Comparison of ENCODE assay signal across 8 cellular contexts in the genomic region with DNA sequence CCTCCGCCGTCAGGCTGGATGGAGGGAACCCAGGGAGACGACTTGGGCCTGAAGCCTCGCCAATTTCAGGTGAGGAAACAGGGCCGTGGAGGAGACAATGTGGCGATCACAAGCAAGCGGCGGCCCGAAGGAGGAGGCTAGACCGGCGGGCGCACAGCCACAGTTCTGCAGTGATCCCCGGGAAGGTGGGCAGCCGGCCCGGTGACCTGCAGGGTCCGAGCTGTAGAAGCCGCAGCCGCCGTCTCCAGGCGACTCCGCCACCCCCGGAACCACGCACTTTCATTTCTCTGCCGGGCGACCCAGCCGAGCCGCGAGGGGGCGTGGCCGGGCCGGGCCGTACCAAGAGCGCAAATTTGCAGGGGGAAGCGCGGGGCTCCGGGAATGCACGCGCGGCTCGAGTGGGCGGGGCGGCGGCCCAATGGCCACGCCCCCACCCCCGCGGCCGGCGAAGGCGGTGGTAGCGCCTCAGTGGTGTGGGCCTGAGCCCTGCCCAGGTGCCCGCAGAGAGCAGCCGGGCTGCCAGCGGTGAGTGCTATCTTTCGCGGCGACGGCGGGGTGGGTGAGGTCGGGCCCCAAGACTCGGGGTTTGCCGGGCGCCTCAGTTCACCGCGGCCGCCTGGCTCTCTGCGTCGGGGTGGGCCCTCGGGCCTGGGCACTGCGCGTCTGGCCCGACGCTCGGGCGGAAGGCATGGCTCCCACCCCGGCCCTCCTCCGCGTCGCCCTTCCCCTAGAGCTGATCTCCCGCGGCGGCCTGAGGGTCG. TPM values are rescaled to one million over a fixed set of nuclear protein-coding genes. Genes with fewer than 3 reads are reported as not detected.
DNase-seq lines count a peak whose midpoint lies in the region; ATAC-seq and TF ChIP-seq lines count a peak whose summit lies in the region.

Gene POR (plus strand): TSS at position 501 of the 761 bp plus-strand sequence. CDS start 38,847 bp downstream, outside the sequence.

- peak; percentile 80 for ATAC-seq in GM19043 (IDR thresholded peaks at IDR 0.05; ENCODE audit: low read depth, unreplicated experiment)
- peak; percentile 94 for ATAC-seq in HG03354 (IDR thresholded peaks at IDR 0.05; ENCODE audit: poor library complexity, severe bottlenecking, unreplicated experiment)

- DNase-seq in AG20443 (ENCODE audit: low spot score) (peak; percentile 98), NCI-H446 treated with DMSO at 0.1 percent for 48 hours (lab: John Stamatoyannopoulos, UW) (peak; percentile 38), cerebellar nuclear complex (lab: John Stamatoyannopoulos, UW) (peak; percentile 61 to 72), kidney epithelial cell (ENCODE audit: low read depth) (peak; percentile 37)
- peak; percentile 96 for DNase-seq in activated CD4-positive, alpha-beta T cell treated with anti-CD3 and anti-CD28 coated beads for 1 hour
- DNase-seq in stimulated activated CD4-positive, alpha-beta T cell treated with anti-CD3 and anti-CD28 coated beads, Interleukin-15, amount 100 ng/mL, for 24 hours, result peak; percentile 95

- no peaks in the 10 kb centered on the region for H3K27me3 ChIP-seq in kidney epithelial cell (ENCODE audit: control insufficient read depth, insufficient read depth, low read length)

- H3K4me3 ChIP-seq in kidney epithelial cell (ENCODE audit: low read depth, low read length), result peak within 1 kb of the TSS; percentile 77

- TF ChIP-seq CTCF in kidney epithelial cell (IDR thresholded peaks at IDR 0.05; ENCODE audit: insufficient read depth, low read length, poor library complexity, severe bottlenecking), result no peak

- H3K36me3 ChIP-seq in kidney epithelial cell (ENCODE audit: control insufficient read depth, insufficient read depth, low read length), result no peaks in the 10 kb centered on the region

RNA-seq across cellular contexts. Expression of gene POR, which starts in this region (rescaled TPM):
- total RNA-seq in kidney epithelial cell, result 74.0 and 88.0 TPM in 2 replicates

Comparison
In these comparisons a context has a peak if more than half of its experiments do, and no peak if none do; other contexts are left out.
1. Peak in every context shown above with its lines: DNase-seq, ATAC-seq and H3K4me3 ChIP-seq.
2. DNase-seq: peak in every context shown above with its lines; median percentile 98 in AG20443; 96 in activated CD4-positive, alpha-beta T cell treated with anti-CD3 and anti-CD28 coated beads for 1 hour; 95 in stimulated activated CD4-positive, alpha-beta T cell treated with anti-CD3 and anti-CD28 coated beads, Interleukin-15, amount 100 ng/mL, for 24 hours; 66 in cerebellar nuclear complex; 38 in NCI-H446 treated with DMSO at 0.1 percent for 48 hours; 37 in kidney epithelial cell.